23 cellular contexts compared by ENCODE assay signal in genomic region chr4:112176596-112176995, GRCh38. TPM values are rescaled to one million over a fixed set of nuclear protein-coding genes. Genes with fewer than 3 reads are reported as not detected.
DNase-seq lines count a peak whose midpoint lies in the region; ATAC-seq and TF ChIP-seq lines count a peak whose summit lies in the region.
"Had no signal": no experiment of that assay in that cellular context is flagged by ENCODE, and none has a peak within 500 bp of the region (broad histone marks: within the 10 kb centered on the region; RNA-seq: fewer than 3 reads in every experiment).

No MANE protein-coding gene starts in this region.

- 0 out of 22 replicates have a peak overlapping the region, but pooled peaks of 1 of the 11 experiments have one; percentile 2 for H3K27ac ChIP-seq in BLaER1 treated with 17β-estradiol and CSF1 and Interleukin-3, amounts not matched to agents 10 nM and 100 nM
- H3K27ac ChIP-seq: spleen had no signal

- H3K27me3 Mint-ChIP-seq in activated CD8-positive, alpha-beta T cell treated with anti-CD3 and anti-CD28 coated beads, Interleukin-2, amount 10 ng/mL, durations not matched to agents 7 days and 5 days (ENCODE audit: low read depth): no peaks in the 10 kb centered on the region
- no peaks in the 10 kb centered on the region for H3K27me3 Mint-ChIP-seq in chondrocyte (ENCODE audit: low read depth)

- POLR2A ChIA-PET in activated CD8-positive, alpha-beta T cell treated with anti-CD3 and anti-CD28 coated beads, Interleukin-2, amount 10 ng/mL, durations not matched to agents 7 days and 5 days (lab: Charles Lee): interaction anchor here (0.7 to 1.7 kb wide), 2 partner anchors 36 to 109 kb away, joined by 3 to 6 read pairs; partner anchors contain the start of gene TIFA

- CTCF ChIA-PET in activated CD8-positive, alpha-beta T cell treated with anti-CD3 and anti-CD28 coated beads, Interleukin-2, amount 10 ng/mL, durations not matched to agents 7 days and 5 days (lab: Charles Lee): interaction anchor here (1.0 kb wide), 1 partner anchor 79 kb away, joined by 3 read pairs; no protein-coding TSS in a partner anchor

- peaks cover 0 to 34% (median 13%) of the 10 kb centered on the region in 11 experiments; a peak in 15 of 22 replicates for H3K36me3 ChIP-seq in BLaER1 treated with 17β-estradiol and CSF1 and Interleukin-3, amounts not matched to agents 10 nM and 100 nM
- H3K36me3 ChIP-seq: spleen had no signal

- peaks cover 3 to 61% (median 50%) of the 10 kb centered on the region in 10 experiments; a peak in 18 of 20 replicates for H3K4me1 ChIP-seq in BLaER1 treated with 17β-estradiol and CSF1 and Interleukin-3, amounts not matched to agents 10 nM and 100 nM

- no peak for TF ChIP-seq CTCF in chondrocyte (IDR thresholded peaks at IDR 0.05)

- peaks cover 10% of the 10 kb centered on the region for H3K36me3 Mint-ChIP-seq in activated CD8-positive, alpha-beta T cell treated with anti-CD3 and anti-CD28 coated beads, Interleukin-2, amount 10 ng/mL, durations not matched to agents 7 days and 5 days (ENCODE audit: low read depth)
- no peaks in the 10 kb centered on the region for H3K36me3 Mint-ChIP-seq in chondrocyte (ENCODE audit: low read depth)
- H3K36me3 Mint-ChIP-seq: WTC11 had no signal

- H3K27me3 ChIP-seq in BLaER1 treated with 17β-estradiol and CSF1 and Interleukin-3, amounts not matched to agents 10 nM and 100 nM: no peaks in the 10 kb centered on the region
- H3K27me3 ChIP-seq: spleen had no signal

- peaks cover 0 to 9% (median 0%) of the 10 kb centered on the region in 11 experiments; a peak in 3 of 22 replicates for H3K9me3 ChIP-seq in BLaER1 treated with 17β-estradiol and CSF1 and Interleukin-3, amounts not matched to agents 10 nM and 100 nM (replicated peaks in 1 of 11)
- H3K9me3 ChIP-seq: spleen had no signal

- peaks cover 0 to 8% (median 0%) of the 10 kb centered on the region in 11 experiments; a peak in 1 of 22 replicates for H4K20me1 ChIP-seq in BLaER1 treated with 17β-estradiol and CSF1 and Interleukin-3, amounts not matched to agents 10 nM and 100 nM

- H3K27ac Mint-ChIP-seq in activated CD8-positive, alpha-beta T cell treated with anti-CD3 and anti-CD28 coated beads, Interleukin-2, amount 10 ng/mL, durations not matched to agents 7 days and 5 days: no peak overlapping the region
- no peak overlapping the region for H3K27ac Mint-ChIP-seq in chondrocyte (ENCODE audit: unreplicated experiment)
- H3K27ac Mint-ChIP-seq: WTC11 had no signal

- H3K9ac ChIP-seq in BLaER1 treated with 17β-estradiol and CSF1 and Interleukin-3, amounts not matched to agents 10 nM and 100 nM: no peak overlapping the region

- peak; percentile 70 for ATAC-seq in GM18498 (IDR thresholded peaks at IDR 0.05; ENCODE audit: unreplicated experiment)
- peak; percentile 63 for ATAC-seq in HG02870 (IDR thresholded peaks at IDR 0.05; ENCODE audit: unreplicated experiment)
- ATAC-seq in activated CD8-positive, alpha-beta T cell treated with anti-CD3 and anti-CD28 coated beads, Interleukin-2, amount 10 ng/mL, durations not matched to agents 7 days and 5 days: peak; percentile 44
- ATAC-seq: left lobe of liver, right cardiac atrium, WTC11 had no signal

- no peak overlapping the region for H3K4me3 Mint-ChIP-seq in activated CD8-positive, alpha-beta T cell treated with anti-CD3 and anti-CD28 coated beads, Interleukin-2, amount 10 ng/mL, durations not matched to agents 7 days and 5 days
- H3K4me3 Mint-ChIP-seq in chondrocyte (ENCODE audit: unreplicated experiment): no peak overlapping the region
- H3K4me3 Mint-ChIP-seq: WTC11 had no signal

- peaks cover 34% of the 10 kb centered on the region for H3K4me1 Mint-ChIP-seq in activated CD8-positive, alpha-beta T cell treated with anti-CD3 and anti-CD28 coated beads, Interleukin-2, amount 10 ng/mL, durations not matched to agents 7 days and 5 days (ENCODE audit: low read depth)
- H3K4me1 Mint-ChIP-seq in chondrocyte (ENCODE audit: low read depth): no peaks in the 10 kb centered on the region
- H3K4me1 Mint-ChIP-seq: WTC11 had no signal

- peak overlapping the region in 8 of 11 experiments; percentile 15 to 75 (median 56); a peak in 13 of 22 replicates for H3K4me2 ChIP-seq in BLaER1 treated with 17β-estradiol and CSF1 and Interleukin-3, amounts not matched to agents 10 nM and 100 nM

- H3K9me3 Mint-ChIP-seq in activated CD8-positive, alpha-beta T cell treated with anti-CD3 and anti-CD28 coated beads, Interleukin-2, amount 10 ng/mL, durations not matched to agents 7 days and 5 days (ENCODE audit: insufficient read depth): no peaks in the 10 kb centered on the region
- no peaks in the 10 kb centered on the region for H3K9me3 Mint-ChIP-seq in chondrocyte (ENCODE audit: low read depth)
- H3K9me3 Mint-ChIP-seq: WTC11 had no signal

- H3K4me3 ChIP-seq in BLaER1 treated with 17β-estradiol and CSF1 and Interleukin-3, amounts not matched to agents 10 nM and 100 nM: no peak overlapping the region
- H3K4me3 ChIP-seq: spleen had no signal

- no peak for DNase-seq in activated CD8-positive, alpha-beta T cell treated with anti-CD3 and anti-CD28 coated beads, Interleukin-2, amount 10 ng/mL, durations not matched to agents 7 days and 5 days
- DNase-seq in anterior cingulate cortex (lab: John Stamatoyannopoulos, UW) (no peak), chondrocyte (ENCODE audit: low spot score) (no peak), A172 (ENCODE audit: low spot score) (no peak), DMS114 treated with DMSO at 0.1 percent for 48 hours (lab: John Stamatoyannopoulos, UW; ENCODE audit: unreplicated experiment) (no peak)
- DNase-seq: activated CD8-positive, alpha-beta memory T cell treated with anti-CD3 and anti-CD28 coated beads, Interleukin-2, amount 50 U/mL, for 48 hours; activated gamma-delta T cell treated with Interleukin-2 at 50 U/mL for 16 hours; amniotic stem cell; C1 segment of cervical spinal cord; Calu3; mesendoderm; NCI-H1930; NCI-H526 treated with DMSO at 0.1 percent for 48 hours; right cardiac atrium; SIG-M5; spleen; substantia nigra; SW 1271 had no signal

RNA-seq across cellular contexts. Expression of gene FAM241A, which starts 31.3 kb away (rescaled TPM):
- 1 to 10 TPM; 1.2 to 1.3 TPM for total RNA-seq in activated CD8-positive, alpha-beta T cell treated with anti-CD3 and anti-CD28 coated beads, Interleukin-2, amount 10 ng/mL, durations not matched to agents 7 days and 5 days
- total RNA-seq in chondrocyte: 0.53 to 0.74 TPM (median 0.62 TPM) in 3 replicates
- total RNA-seq in A172 (2014; rRNA removed; shearing (Covaris generic)): 0.62 and 0.79 TPM in 2 replicates

RNA-seq across cellular contexts. Expression of gene AP1AR, which starts 55.0 kb away (rescaled TPM):
- total RNA-seq in activated CD8-positive, alpha-beta T cell treated with anti-CD3 and anti-CD28 coated beads, Interleukin-2, amount 10 ng/mL, durations not matched to agents 7 days and 5 days: 10 to 100 TPM; 10.9 to 13.0 TPM
- total RNA-seq in chondrocyte: 12.6 to 15.0 TPM (median 14.5 TPM) in 3 replicates
- 23.2 and 32.9 TPM in 2 replicates for total RNA-seq in A172 (2014; rRNA removed; shearing (Covaris generic))
